17 cellular contexts compared by ENCODE assay signal in the genomic region with DNA sequence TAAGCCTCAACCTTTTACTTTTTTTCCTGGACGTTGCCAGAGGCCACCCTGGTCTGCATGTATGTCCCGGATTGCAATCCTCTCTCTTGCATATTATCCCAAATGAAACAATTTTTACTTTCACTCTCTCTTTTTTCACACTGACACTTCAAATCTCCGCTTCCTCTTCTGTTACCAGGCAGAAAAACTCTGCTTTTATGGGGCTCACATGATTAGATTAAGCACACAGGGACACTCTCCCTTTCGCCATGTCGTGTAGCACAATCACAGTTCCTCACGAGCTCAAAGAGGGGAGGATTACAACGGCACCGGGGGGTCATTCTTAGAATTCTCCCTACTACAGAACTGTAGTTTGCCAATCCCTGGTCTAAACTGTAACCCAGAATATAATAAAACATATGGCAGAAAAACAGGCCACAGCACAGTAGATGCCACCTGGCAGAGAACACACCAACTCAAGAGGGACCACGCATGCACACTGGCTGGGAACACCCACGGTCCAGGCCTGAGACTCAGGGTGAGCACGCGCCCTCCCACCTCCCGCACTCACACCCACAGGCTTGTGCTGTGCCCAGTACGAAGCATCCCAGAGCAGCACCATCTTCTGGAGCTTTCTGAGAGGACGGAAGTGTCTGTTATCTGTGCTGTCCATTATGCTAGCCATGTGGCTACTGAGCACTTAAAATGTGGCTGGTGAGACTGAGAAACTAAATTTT.
"Had no signal": no experiment of that assay in that cellular context is flagged by ENCODE, and none has a peak within 500 bp of the region (broad histone marks: within the 10 kb centered on the region; RNA-seq: fewer than 3 reads in every experiment).

No MANE protein-coding gene starts in this region.

- H3K9me3 Mint-ChIP-seq: activated naive CD8-positive, alpha-beta T cell treated with anti-CD3 and anti-CD28 coated beads, Interleukin-2, amount 50 U/mL, for 24 hours; T-helper 2 cell treated with Interferon-gamma antibody and Interleukin-4, amounts not matched to agents 5 μg/mL and 100 μg/mL, for 36 hours had no signal

- H3K27ac ChIP-seq: cardiac muscle cell, foreskin keratinocyte, neutrophil, right lobe of liver, suprapubic skin, upper lobe of right lung had no signal

- H3K4me1 ChIP-seq: foreskin keratinocyte, right lobe of liver, suprapubic skin, upper lobe of right lung had no signal

- H3K9me3 ChIP-seq: right lobe of liver, suprapubic skin, upper lobe of right lung had no signal

- ATAC-seq: activated naive CD8-positive, alpha-beta T cell treated with anti-CD3 and anti-CD28 coated beads, Interleukin-2, amount 50 U/mL, for 24 hours; left lobe of liver; stimulated activated naive CD8-positive, alpha-beta T cell treated with anti-CD3 and anti-CD28 coated beads, Interleukin-15, Interleukin-2, amounts not matched to agents 100 U/mL and 50 U/mL, for 24 hours; upper lobe of right lung had no signal

- H3K36me3 ChIP-seq: cardiac muscle cell, neutrophil, upper lobe of right lung had no signal

- H3K4me3 ChIP-seq: cardiac muscle cell, right lobe of liver, suprapubic skin, upper lobe of right lung had no signal

- DNase-seq: activated CD4-positive, alpha-beta memory T cell treated with anti-CD3 and anti-CD28 coated beads, Interleukin-2, amount 10 ng/mL, durations not matched to agents 7 days and 5 days; activated CD8-positive, alpha-beta memory T cell treated with anti-CD3 and anti-CD28 coated beads, Interleukin-2, amount 50 U/mL, for 4 hours; activated naive CD4-positive, alpha-beta T cell; activated naive CD8-positive, alpha-beta T cell treated with anti-CD3 and anti-CD28 coated beads, Interleukin-2, amount 50 U/mL, for 24 hours; foreskin keratinocyte; head of caudate nucleus; mesenchymal stem cell; right lobe of liver; stimulated activated CD4-positive, alpha-beta T cell treated with anti-CD3 and anti-CD28 coated beads, Interleukin-2, amount 100 ng/mL, for 48 hours; stimulated activated naive CD8-positive, alpha-beta T cell treated with anti-CD3 and anti-CD28 coated beads, Interleukin-15, Interleukin-2, amounts not matched to agents 100 U/mL and 50 U/mL, for 24 hours; SW 1271; upper lobe of right lung had no signal

- H3K4me3 Mint-ChIP-seq: activated CD4-positive, alpha-beta memory T cell treated with anti-CD3 and anti-CD28 coated beads, Interleukin-2, amount 10 ng/mL, durations not matched to agents 7 days and 5 days; activated naive CD8-positive, alpha-beta T cell treated with anti-CD3 and anti-CD28 coated beads, Interleukin-2, amount 50 U/mL, for 24 hours; T-helper 2 cell treated with Interferon-gamma antibody and Interleukin-4, amounts not matched to agents 5 μg/mL and 100 μg/mL, for 36 hours had no signal

- H3K27me3 Mint-ChIP-seq: activated CD4-positive, alpha-beta memory T cell treated with anti-CD3 and anti-CD28 coated beads, Interleukin-2, amount 10 ng/mL, durations not matched to agents 7 days and 5 days; activated naive CD8-positive, alpha-beta T cell treated with anti-CD3 and anti-CD28 coated beads, Interleukin-2, amount 50 U/mL, for 24 hours had no signal

- H3K27ac Mint-ChIP-seq: activated CD4-positive, alpha-beta memory T cell treated with anti-CD3 and anti-CD28 coated beads, Interleukin-2, amount 10 ng/mL, durations not matched to agents 7 days and 5 days; activated naive CD8-positive, alpha-beta T cell treated with anti-CD3 and anti-CD28 coated beads, Interleukin-2, amount 50 U/mL, for 24 hours; T-helper 2 cell treated with Interferon-gamma antibody and Interleukin-4, amounts not matched to agents 5 μg/mL and 100 μg/mL, for 36 hours had no signal

- H3K27me3 ChIP-seq: cardiac muscle cell, foreskin keratinocyte, neutrophil, right lobe of liver, suprapubic skin, upper lobe of right lung had no signal

- H3K4me1 Mint-ChIP-seq: activated CD4-positive, alpha-beta memory T cell treated with anti-CD3 and anti-CD28 coated beads, Interleukin-2, amount 10 ng/mL, durations not matched to agents 7 days and 5 days; activated naive CD8-positive, alpha-beta T cell treated with anti-CD3 and anti-CD28 coated beads, Interleukin-2, amount 50 U/mL, for 24 hours had no signal
